23 cellular contexts compared by ENCODE assay signal in genomic region chrX:67426946-67427345, GRCh38.
DNase-seq lines count a peak whose midpoint lies in the region; ATAC-seq, FAIRE-seq and TF ChIP-seq lines count a peak whose summit lies in the region.
"Had no signal": no experiment of that assay in that cellular context is flagged by ENCODE, and none has a peak within 500 bp of the region (broad histone marks: within the 10 kb centered on the region; RNA-seq: fewer than 3 reads in every experiment).

No MANE protein-coding gene starts in this region.

- H3K14ac ChIP-seq in neuronal stem cell (ENCODE audit: low read length), result no peak overlapping the region

- DNase-seq in ELF-1 (ENCODE audit: low read depth, low spot score) (peak; percentile 83), NT2/D1 (ENCODE audit: low read depth, low spot score) (peak; percentile 1), mesendoderm (peak; percentile 0), neuronal stem cell (ENCODE audit: low spot score) (no peak), GM19239 (ENCODE audit: insufficient read length, low spot score) (no peak)
- DNase-seq in stimulated activated naive CD8-positive, alpha-beta T cell treated with anti-CD3 and anti-CD28 coated beads, Interleukin-15, amount 100 ng/mL, for 72 hours, result no peak
- DNase-seq: AML-193; Caco-2; Calu3; CD4-positive, alpha-beta T cell; CD8-positive, alpha-beta T cell; DMS79 treated with DMSO at 0.1 percent for 48 hours; GDM1 had no signal

- no peak for FAIRE-seq in GM19239 (lab: Jason Lieb, UNC)
- FAIRE-seq: A549, D721Med, GM12878, GM12892, GM18507 had no signal

- no peak overlapping the region for H2BK120ac ChIP-seq in mesendoderm (ENCODE audit: low read depth, low read length)
- H2BK120ac ChIP-seq in neuronal stem cell (ENCODE audit: low read depth, low read length), result no peak overlapping the region

- H3K79me1 ChIP-seq in mesendoderm (ENCODE audit: low read length), result no peaks in the 10 kb centered on the region
- H3K79me1 ChIP-seq in neuronal stem cell (ENCODE audit: low read depth, low read length), result no peaks in the 10 kb centered on the region

- no peak overlapping the region for H3K23ac ChIP-seq in mesendoderm (ENCODE audit: low read length)
- no peak overlapping the region for H3K23ac ChIP-seq in neuronal stem cell (ENCODE audit: low read depth, low read length, poor library complexity)

- no peak overlapping the region for H3K56ac ChIP-seq in mesendoderm (ENCODE audit: low read length)

- H2BK5ac ChIP-seq in mesendoderm (ENCODE audit: low read length) (no peak overlapping the region), neuronal stem cell (ENCODE audit: low read length) (no peak overlapping the region)

- TF ChIP-seq CTCF in gastroesophageal sphincter (IDR thresholded peaks at IDR 0.05), result no peak

- no peak overlapping the region for H3K27ac Mint-ChIP-seq in stimulated activated naive CD8-positive, alpha-beta T cell treated with anti-CD3 and anti-CD28 coated beads, Interleukin-15, amount 100 ng/mL, for 72 hours
- H3K27ac Mint-ChIP-seq: B cell; CD4-positive, alpha-beta T cell; CD8-positive, alpha-beta T cell had no signal

- H2BK12ac ChIP-seq in neuronal stem cell (ENCODE audit: low read length), result no peak overlapping the region

- peaks cover 11 to 37% of the 10 kb centered on the region in 2 donors for H3K9me3 Mint-ChIP-seq in stimulated activated naive CD8-positive, alpha-beta T cell treated with anti-CD3 and anti-CD28 coated beads, Interleukin-15, amount 100 ng/mL, for 72 hours

- WGBS in mesendoderm (ENCODE audit: extremely low coverage, insufficient coverage, low lambda C conversion rate), result no CpG with 5 or more reads among the region's 2 CpGs
- WGBS in neuronal stem cell (ENCODE audit: extremely low coverage in 2 of 2, insufficient read length in 2 of 2, insufficient replicate concordance in 1 of 2), 2 donors, result no CpG with 5 or more reads among the region's 2 CpGs
- WGBS in gastroesophageal sphincter (ENCODE audit: low coverage in 1 of 2), 2 donors, result 63% methylated on average over 1 of the region's 2 CpGs; no CpG with 5 or more reads in 1 of the 2 donors

- H3K9me3 ChIP-seq in NT2/D1 (ENCODE audit: insufficient read depth, low read length) (peaks cover 21% of the 10 kb centered on the region; the same call in 1 of the 2 replicates), neuronal stem cell (replicated peaks in 1 of 2; ENCODE audit: control insufficient read depth in 2 of 2, insufficient read depth in 1 of 2, low read depth in 1 of 2, low read length in 2 of 2) (no peaks in the 10 kb centered on the region), gastroesophageal sphincter (peaks cover 0 to 4% (median 0%) of the 10 kb centered on the region in 3 donors)
- H3K9me3 ChIP-seq: A549, Caco-2 had no signal

- H4K91ac ChIP-seq in neuronal stem cell (ENCODE audit: low read depth, low read length, poor library complexity), result no peak overlapping the region

- H3K79me2 ChIP-seq in mesendoderm (ENCODE audit: control insufficient read depth, insufficient read depth, low read length), result no peaks in the 10 kb centered on the region

- H3K4me1 Mint-ChIP-seq in stimulated activated naive CD8-positive, alpha-beta T cell treated with anti-CD3 and anti-CD28 coated beads, Interleukin-15, amount 100 ng/mL, for 72 hours, result no peaks in the 10 kb centered on the region
- H3K4me1 Mint-ChIP-seq: B cell had no signal

- H3K27me3 ChIP-seq in NT2/D1 (ENCODE audit: insufficient read depth, insufficient read length), result no peaks in the 10 kb centered on the region
- no peaks in the 10 kb centered on the region for H3K27me3 ChIP-seq in mesendoderm (ENCODE audit: insufficient read depth, low read length, poor library complexity)
- no peaks in the 10 kb centered on the region for H3K27me3 ChIP-seq in neuronal stem cell (ENCODE audit: control insufficient read depth in 3 of 3, insufficient read depth in 3 of 3, low read depth in 1 of 3, low read length in 3 of 3)
- H3K27me3 ChIP-seq in gastroesophageal sphincter, result no peaks in the 10 kb centered on the region

- H3K27ac ChIP-seq in mesendoderm (ENCODE audit: low read depth, low read length) (no peak overlapping the region), neuronal stem cell (replicated peaks; ENCODE audit: low read length) (no peak overlapping the region), gastroesophageal sphincter (no peak overlapping the region)
- H3K27ac ChIP-seq: 22Rv1; A549; BLaER1 treated with 17β-estradiol and CSF1 and Interleukin-3, amounts not matched to agents 10 nM and 100 nM; C4-2B had no signal

- TF ChIP-seq POLR2A in gastroesophageal sphincter (IDR thresholded peaks at IDR 0.05), result no peak

- H2AK5ac ChIP-seq in mesendoderm (ENCODE audit: low read length) (no peak overlapping the region), neuronal stem cell (ENCODE audit: low read depth, low read length) (no peak overlapping the region)

- no peak overlapping the region for H4K5ac ChIP-seq in mesendoderm (ENCODE audit: low read length)

- H3K18ac ChIP-seq in mesendoderm (ENCODE audit: low read length) (no peak overlapping the region), neuronal stem cell (ENCODE audit: low read length) (no peak overlapping the region)

- ATAC-seq in gastroesophageal sphincter, result no peak
- no peak for ATAC-seq in stimulated activated naive CD8-positive, alpha-beta T cell treated with anti-CD3 and anti-CD28 coated beads, Interleukin-15, amount 100 ng/mL, for 72 hours
- ATAC-seq: A549; CD8-positive, alpha-beta T cell; GM12878 had no signal

- H3K4me3 ChIP-seq in NT2/D1 (ENCODE audit: insufficient read length, low read depth) (no peak overlapping the region), mesendoderm (ENCODE audit: low read length) (no peak overlapping the region), neuronal stem cell (ENCODE audit: low read length in 2 of 2) (no peak overlapping the region), gastroesophageal sphincter (no peak overlapping the region)
- H3K4me3 ChIP-seq: A549; BLaER1 treated with 17β-estradiol and CSF1 and Interleukin-3, amounts not matched to agents 10 nM and 100 nM; GM12878 had no signal

- H3K4ac ChIP-seq in mesendoderm (ENCODE audit: low read depth, low read length) (no peak overlapping the region), neuronal stem cell (ENCODE audit: low read length) (no peak overlapping the region)

- H3K9ac ChIP-seq in NT2/D1 (ENCODE audit: insufficient read length, low read depth) (no peak overlapping the region), mesendoderm (ENCODE audit: low read length) (no peak overlapping the region), neuronal stem cell (ENCODE audit: low read depth, low read length, poor library complexity) (no peak overlapping the region)
- H3K9ac ChIP-seq: BLaER1 treated with 17β-estradiol and CSF1 and Interleukin-3, amounts not matched to agents 10 nM and 100 nM had no signal

- H3K4me2 ChIP-seq in mesendoderm (ENCODE audit: low read length), result no peak overlapping the region
- peak overlapping the region; percentile 2 for H3K4me2 ChIP-seq in neuronal stem cell (ENCODE audit: insufficient read depth, low read length, poor library complexity, severe bottlenecking)
- H3K4me2 ChIP-seq: A549; BLaER1 treated with 17β-estradiol and CSF1 and Interleukin-3, amounts not matched to agents 10 nM and 100 nM had no signal

- TF ChIP-seq EP300 in gastroesophageal sphincter (IDR thresholded peaks at IDR 0.05), result no peak

- no peaks in the 10 kb centered on the region for H3K36me3 ChIP-seq in NT2/D1 (ENCODE audit: insufficient read depth, insufficient read length, low read length)
- no peaks in the 10 kb centered on the region for H3K36me3 ChIP-seq in mesendoderm (ENCODE audit: control insufficient read depth, insufficient read depth, low read length)
- no peaks in the 10 kb centered on the region for H3K36me3 ChIP-seq in neuronal stem cell (replicated peaks in 1 of 2; ENCODE audit: control insufficient read depth in 2 of 2, insufficient read depth in 2 of 2, low read length in 2 of 2)
- H3K36me3 ChIP-seq in gastroesophageal sphincter, result no peaks in the 10 kb centered on the region
- H3K36me3 ChIP-seq: BLaER1 treated with 17β-estradiol and CSF1 and Interleukin-3, amounts not matched to agents 10 nM and 100 nM had no signal

- H3K4me1 ChIP-seq in NT2/D1 (ENCODE audit: insufficient read depth, insufficient read length) (no peaks in the 10 kb centered on the region), mesendoderm (ENCODE audit: control insufficient read depth, low read depth, low read length) (no peaks in the 10 kb centered on the region), neuronal stem cell (ENCODE audit: control insufficient read depth in 2 of 2, insufficient read depth in 1 of 2, low read depth in 1 of 2, low read length in 2 of 2) (no peaks in the 10 kb centered on the region), gastroesophageal sphincter (no peaks in the 10 kb centered on the region)
- H3K4me1 ChIP-seq: A549; BLaER1 treated with 17β-estradiol and CSF1 and Interleukin-3, amounts not matched to agents 10 nM and 100 nM; Caco-2 had no signal

- no peak overlapping the region for H2AFZ ChIP-seq in neuronal stem cell (ENCODE audit: low read length)

- H3K4me3 Mint-ChIP-seq in stimulated activated naive CD8-positive, alpha-beta T cell treated with anti-CD3 and anti-CD28 coated beads, Interleukin-15, amount 100 ng/mL, for 72 hours, result no peak overlapping the region
- H3K4me3 Mint-ChIP-seq: B cell; CD4-positive, alpha-beta T cell; CD8-positive, alpha-beta T cell had no signal

- H4K8ac ChIP-seq in mesendoderm (ENCODE audit: low read depth, low read length), result no peak overlapping the region
- H4K8ac ChIP-seq in neuronal stem cell (ENCODE audit: low read depth, low read length), result no peak overlapping the region

- H3K27me3 Mint-ChIP-seq in stimulated activated naive CD8-positive, alpha-beta T cell treated with anti-CD3 and anti-CD28 coated beads, Interleukin-15, amount 100 ng/mL, for 72 hours, result no peaks in the 10 kb centered on the region
- H3K27me3 Mint-ChIP-seq: B cell; CD4-positive, alpha-beta T cell had no signal

- H2BK15ac ChIP-seq in mesendoderm (replicated peaks; ENCODE audit: low read depth) (no peak overlapping the region), neuronal stem cell (ENCODE audit: low read length) (no peak overlapping the region)

Comparison
In these comparisons a context has a peak if more than half of its experiments do, and no peak if none do; other contexts are left out.
1. DNase-seq: peak in ELF-1 (single experiment), NT2/D1 (single experiment) and mesendoderm (single experiment); none in neuronal stem cell (single experiment), stimulated activated naive CD8-positive, alpha-beta T cell treated with anti-CD3 and anti-CD28 coated beads, Interleukin-15, amount 100 ng/mL, for 72 hours (0 of 2) and GM19239 (single experiment).